In the genomic region with DNA sequence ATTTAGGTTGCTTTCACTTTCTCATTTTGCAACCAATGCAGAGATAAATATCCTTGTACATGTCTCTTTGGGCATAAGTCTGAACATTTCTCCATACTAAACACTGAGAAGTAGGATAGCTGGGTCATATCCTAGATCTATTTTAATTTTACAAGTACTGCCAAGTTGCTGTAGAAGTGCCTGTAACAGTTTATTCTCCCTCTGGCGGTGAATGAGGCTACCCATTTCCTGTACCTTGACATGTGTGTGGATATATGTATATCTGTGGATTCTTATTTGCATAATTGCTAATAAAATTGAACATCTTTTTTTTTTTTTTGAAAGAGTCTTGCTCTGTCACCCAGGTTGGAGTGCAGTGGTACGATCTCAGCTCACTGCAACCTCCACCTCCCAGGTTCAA, we compare ENCODE assay signal across 17 cellular contexts. TPM values are rescaled to one million over a fixed set of nuclear protein-coding genes. Genes with fewer than 3 reads are reported as not detected.
DNase-seq lines count a peak whose midpoint lies in the region; ATAC-seq and TF ChIP-seq lines count a peak whose summit lies in the region.
"Had no signal": no experiment of that assay in that cellular context is flagged by ENCODE, and none has a peak within 500 bp of the region (broad histone marks: within the 10 kb centered on the region; RNA-seq: fewer than 3 reads in every experiment).

No MANE protein-coding gene starts in this region.

- BruUV-seq in A673 (replicated peaks; lab: Mats Ljungman, UMichigan) = no TSS peak

- intact Hi-C loops in A673 (cut with micrococcal nuclease; ENCODE audit: unreplicated experiment) = no loop called here

- no peak overlapping the region for H3K27ac ChIP-seq in A673 (ENCODE audit: low read depth, low read length, poor library complexity, severe bottlenecking)
- H3K27ac ChIP-seq: KMS-11 had no signal

- H3K4me3 ChIP-seq in A673 (ENCODE audit: low read depth, low read length, poor library complexity, severe bottlenecking) (no peak overlapping the region), GM06990 (replicated peaks; ENCODE audit: low read depth, low read length) (no peak overlapping the region), fibroblast of villous mesenchyme (ENCODE audit: low read depth, low read length) (no peak overlapping the region)
- H3K4me3 ChIP-seq: pancreas had no signal

- POLR2A ChIA-PET in A673 (lab: Charles Lee; ENCODE audit: low non-redundant PET) = no interaction called here

- CTCF ChIA-PET in A673 (lab: Charles Lee) = no interaction called here

- peaks cover 6% of the 10 kb centered on the region for H3K9me3 ChIP-seq in A673 (ENCODE audit: low read depth, low read length, poor library complexity, severe bottlenecking)
- H3K9me3 ChIP-seq: pancreas had no signal

- no peaks in the 10 kb centered on the region for H3K36me3 ChIP-seq in A673 (ENCODE audit: insufficient read depth, low read length, poor library complexity, severe bottlenecking)
- no peaks in the 10 kb centered on the region for H3K36me3 ChIP-seq in GM06990 (ENCODE audit: control insufficient read depth, insufficient read depth, low read length)
- H3K36me3 ChIP-seq: pancreas had no signal

- H3K27me3 ChIP-seq in A673 (replicated peaks; ENCODE audit: insufficient read depth, low read depth, low read length, poor library complexity) (no peaks in the 10 kb centered on the region), GM06990 (replicated peaks; ENCODE audit: control insufficient read depth, insufficient read depth, low read length) (no peaks in the 10 kb centered on the region)
- H3K27me3 ChIP-seq: pancreas had no signal

- peaks cover 16% of the 10 kb centered on the region for H3K4me1 ChIP-seq in A673 (ENCODE audit: insufficient read depth, low read length, poor library complexity, severe bottlenecking)

- no peak for ATAC-seq in GM19467 (IDR thresholded peaks at IDR 0.05; ENCODE audit: unreplicated experiment)
- ATAC-seq: naive thymus-derived CD8-positive, alpha-beta T cell; pancreas had no signal

- in situ Hi-C loops in SK-MEL-5 (cut with HindIII; ENCODE audit: low pct_unique_long_range_greater_than_20kb, low sequenced_read_pairs) = no loop called here

- TF ChIP-seq CTCF in A673 (conservative IDR thresholded peaks at IDR 0.05; ENCODE audit: low read depth, low read length) = 0 out of 2 replicates have a peak, but pooled peaks have one; percentile 24
- peak; percentile 33 for TF ChIP-seq CTCF in GM06990 (IDR thresholded peaks at IDR 0.05; ENCODE audit: insufficient read depth, low read length, poor library complexity, severe bottlenecking)
- peak; percentile 26 for TF ChIP-seq CTCF in fibroblast of villous mesenchyme (IDR thresholded peaks at IDR 0.05; ENCODE audit: insufficient read depth, low read depth, low read length)

- DNase-seq in A673 (ENCODE audit: low spot score) (peak; percentile 26), GM06990 (ENCODE audit: extremely low read depth, insufficient read length) (no peak), SK-MEL-5 (ENCODE audit: low read depth, low spot score) (peak; percentile 13), fibroblast of villous mesenchyme (ENCODE audit: low read depth) (peak; percentile 35), glomerular visceral epithelial cell (ENCODE audit: extremely low spot score) (no peak), COLO668 (lab: John Stamatoyannopoulos, UW; ENCODE audit: unreplicated experiment) (no peak), NCI-H1105 treated with DMSO at 0.1 percent for 48 hours (lab: John Stamatoyannopoulos, UW) (no peak)
- DNase-seq: activated CD4-positive, alpha-beta T cell treated with anti-CD3 and anti-CD28 coated beads for 1 hour; activated gamma-delta T cell; naive thymus-derived CD8-positive, alpha-beta T cell; NCI-H1417 treated with DMSO at 0.1 percent for 48 hours; NCI-H226; pancreas; stimulated activated CD4-positive, alpha-beta T cell treated with anti-CD3 and anti-CD28 coated beads, Interleukin-4, amount 100 ng/mL, for 1 hour; T-helper 9 cell had no signal

RNA-seq across cellular contexts. Expression of a gene that starts 48.0 kb away (rescaled TPM):
- total RNA-seq in A673 (2021) = 26.4 and 36.1 TPM in 2 replicates
- total RNA-seq in SK-MEL-5 (2014; rRNA removed; shearing (Covaris generic)) = 32.4 and 35.4 TPM in 2 replicates
- 32.8 and 34.1 TPM in 2 replicates for polyA plus RNA-seq in SK-MEL-5 (2015; cell fraction: cytosol; rRNA removed)
- polyA plus RNA-seq in SK-MEL-5 (2015; cell fraction: nucleus; rRNA removed) = 28.5 and 40.2 TPM in 2 replicates
- total RNA-seq in fibroblast of villous mesenchyme = 38.7 and 46.2 TPM in 2 replicates

Comparison
In these comparisons a context has a peak if more than half of its experiments do, and no peak if none do; other contexts are left out.
1. DNase-seq: peak in A673 (single experiment), SK-MEL-5 (single experiment) and fibroblast of villous mesenchyme (single experiment); none in GM06990 (single experiment), glomerular visceral epithelial cell (single experiment), COLO668 (single experiment) and NCI-H1105 treated with DMSO at 0.1 percent for 48 hours (single experiment).
2. Peak in every context shown above with its lines, with median percentiles within 50 percentile points of each other: CTCF ChIP-seq.